In genomic region chr10:69802424-69803161, GRCh38 we compare ENCODE assay signal across 8 cellular contexts. TPM values are rescaled to one million over a fixed set of nuclear protein-coding genes. Genes with fewer than 3 reads are reported as not detected.
DNase-seq lines count a peak whose midpoint lies in the region; ATAC-seq and TF ChIP-seq lines count a peak whose summit lies in the region.

No MANE protein-coding gene starts in this region.

- TF ChIP-seq POLR2A in gastroesophageal sphincter (IDR thresholded peaks at IDR 0.05) (no peak), erythroblast (IDR thresholded peaks at IDR 0.05; ENCODE audit: low read length) (no peak)

- H3K9ac ChIP-seq in Karpas-422 (ENCODE audit: low read length), result no peak overlapping the region

- H3K9me3 ChIP-seq in SJCRH30 (replicated peaks) (no peaks in the 10 kb centered on the region), gastroesophageal sphincter (no peaks in the 10 kb centered on the region), Karpas-422 (ENCODE audit: low read length) (no peaks in the 10 kb centered on the region)

- DNase-seq in CD1c-positive myeloid dendritic cell (ENCODE audit: extremely low spot score) (peak; percentile 9), SJCRH30 (peak; percentile 19 to 42), osteocyte (ENCODE audit: extremely low spot score, unreplicated experiment) (no peak), erythroblast (lab: John Stamatoyannopoulos, UW) (no peak), Karpas-422 (no peak), NCI-H2081 (lab: John Stamatoyannopoulos, UW) (no peak), NCI-H128 (lab: John Stamatoyannopoulos, UW; ENCODE audit: unreplicated experiment) (no peak)

- H3K27ac ChIP-seq in SJCRH30, result no peak overlapping the region
- H3K27ac ChIP-seq in gastroesophageal sphincter, result peak overlapping the region in 1 of 4 donors; percentile 56
- H3K27ac ChIP-seq in Karpas-422 (ENCODE audit: low read length), result no peak overlapping the region

- no CpG with 5 or more reads among the region's 80 CpGs for WGBS in gastroesophageal sphincter (ENCODE audit: low coverage in 1 of 2), 2 donors

- peak; percentile 42 for ATAC-seq in gastroesophageal sphincter

- no peaks in the 10 kb centered on the region for H3K36me3 Mint-ChIP-seq in osteocyte (ENCODE audit: unreplicated experiment)

- no peaks in the 10 kb centered on the region for H4K20me1 ChIP-seq in Karpas-422 (ENCODE audit: insufficient read depth, low read depth, low read length)

- H3K4me1 ChIP-seq in SJCRH30 (no peaks in the 10 kb centered on the region), gastroesophageal sphincter (peaks cover 0 to 26% (median 18%) of the 10 kb centered on the region in 3 donors), Karpas-422 (ENCODE audit: low read length) (no peaks in the 10 kb centered on the region)

- peaks cover 70% of the 10 kb centered on the region for H3K4me1 Mint-ChIP-seq in osteocyte (ENCODE audit: unreplicated experiment)

- peak overlapping the region; percentile 86 for H3K4me3 Mint-ChIP-seq in osteocyte (ENCODE audit: unreplicated experiment)

- H3K36me3 ChIP-seq in SJCRH30 (no peaks in the 10 kb centered on the region), gastroesophageal sphincter (no peaks in the 10 kb centered on the region), Karpas-422 (ENCODE audit: insufficient read depth, low read length) (no peaks in the 10 kb centered on the region)

- H2AFZ ChIP-seq in Karpas-422 (ENCODE audit: low read length), result no peak overlapping the region

- H3K27me3 ChIP-seq in SJCRH30, result 0 out of 2 replicates have a peak, but pooled peaks cover 3% of the 10 kb centered on the region
- H3K27me3 ChIP-seq in gastroesophageal sphincter, result peaks cover 26% of the 10 kb centered on the region
- H3K27me3 ChIP-seq in Karpas-422 (ENCODE audit: low read length), result no peaks in the 10 kb centered on the region

- H3K9me3 Mint-ChIP-seq in osteocyte (ENCODE audit: unreplicated experiment), result no peaks in the 10 kb centered on the region

- no peak overlapping the region for H3K4me2 ChIP-seq in Karpas-422 (ENCODE audit: low read depth, low read length, poor library complexity, severe bottlenecking)

- no peaks in the 10 kb centered on the region for H3K79me2 ChIP-seq in Karpas-422 (ENCODE audit: low read length)

- H3K4me3 ChIP-seq in SJCRH30 (peak overlapping the region; percentile 46), gastroesophageal sphincter (peak overlapping the region; percentile 15 to 58), Karpas-422 (ENCODE audit: low read length) (no peak overlapping the region)

- TF ChIP-seq CTCF in gastroesophageal sphincter (IDR thresholded peaks at IDR 0.05), result peak in 1 of 4 experiments; percentile 23
- TF ChIP-seq CTCF in osteocyte (IDR thresholded peaks at IDR 0.05), result peak; percentile 42

- H3K9me2 ChIP-seq in Karpas-422 (replicated peaks; ENCODE audit: insufficient read depth, low read length), result no peaks in the 10 kb centered on the region

- TF ChIP-seq EP300 in gastroesophageal sphincter (IDR thresholded peaks at IDR 0.05), result no peak

- peak overlapping the region; percentile 14 for H3K27ac Mint-ChIP-seq in osteocyte (ENCODE audit: unreplicated experiment)

- H3K27me3 Mint-ChIP-seq in osteocyte (ENCODE audit: unreplicated experiment), result no peaks in the 10 kb centered on the region

RNA-seq across cellular contexts. Expression of gene COL13A1, which starts 0.9 kb away (rescaled TPM):
- total RNA-seq in SJCRH30 (2014; rRNA removed; shearing (Covaris generic)), result 0.20 and 0.26 TPM in 2 replicates
- total RNA-seq in gastroesophageal sphincter (1 to 10 TPM; 1.2 to 6.8 (median 3.9) TPM), osteocyte (29.2 and 29.9 TPM in 2 replicates)
- not detected in 2 replicates for total RNA-seq in Karpas-422 (2014; rRNA removed; shearing (Covaris generic); ENCODE audit: low replicate concordance)

Comparison
In these comparisons a context has a peak if more than half of its experiments do, and no peak if none do; other contexts are left out.
1. DNase-seq: peak in CD1c-positive myeloid dendritic cell (single experiment) and SJCRH30 (2 of 2); none in osteocyte (single experiment), erythroblast (0 of 2), Karpas-422 (single experiment), NCI-H2081 (0 of 2) and NCI-H128 (single experiment).